2 cellular contexts compared by ENCODE assay signal in the genomic region with DNA sequence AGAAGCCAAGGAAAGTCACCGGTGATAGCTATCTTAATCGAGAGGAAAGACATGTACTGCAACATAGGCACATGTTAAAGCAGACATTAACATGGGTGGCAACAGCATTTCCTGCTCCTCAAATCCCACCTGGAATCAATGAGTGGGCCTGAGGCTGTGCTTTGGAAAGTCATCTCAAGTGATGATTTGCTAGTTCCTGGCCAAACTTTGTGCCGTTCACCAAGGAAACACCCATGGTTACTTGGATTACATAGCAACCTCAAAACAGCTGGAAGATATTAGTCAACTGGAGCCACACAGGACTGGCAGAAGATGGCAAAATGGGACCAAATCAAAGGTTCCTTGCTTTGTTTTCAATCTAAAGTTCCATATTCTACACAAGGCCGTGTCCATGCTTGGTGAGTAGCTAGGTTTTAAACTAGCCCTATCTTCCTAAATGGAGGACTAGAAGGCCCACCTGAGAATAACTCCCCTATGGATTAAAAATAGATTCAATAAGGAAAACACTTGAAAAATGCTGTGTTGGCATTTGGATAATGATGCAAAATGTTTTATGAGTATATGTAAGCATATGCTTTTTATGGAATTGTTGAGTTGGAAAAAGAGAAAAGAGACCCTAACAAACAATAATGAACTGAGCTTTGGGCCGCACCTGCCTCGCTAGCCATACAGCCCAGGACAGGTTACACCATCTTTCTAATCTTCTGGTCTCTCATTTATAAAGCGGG.
A peak's percentile ranks its signal among the peaks of the same experiment; 100 is the strongest.
TF ChIP-seq lines count a peak whose summit lies in the region.

No MANE protein-coding gene starts in this region.

TF ChIP-seq in IMR-90, 13 proteins besides CTCF, POLR2A, EP300 and RAD21:
- TF ChIP-seq CHD1 (IDR thresholded peaks at IDR 0.05; ENCODE audit: low read depth, low read length) (no peak), MAFK (IDR thresholded peaks at IDR 0.05; ENCODE audit: low read depth, low read length) (peak; percentile 65)
- TF ChIP-seq, protein P1, sequence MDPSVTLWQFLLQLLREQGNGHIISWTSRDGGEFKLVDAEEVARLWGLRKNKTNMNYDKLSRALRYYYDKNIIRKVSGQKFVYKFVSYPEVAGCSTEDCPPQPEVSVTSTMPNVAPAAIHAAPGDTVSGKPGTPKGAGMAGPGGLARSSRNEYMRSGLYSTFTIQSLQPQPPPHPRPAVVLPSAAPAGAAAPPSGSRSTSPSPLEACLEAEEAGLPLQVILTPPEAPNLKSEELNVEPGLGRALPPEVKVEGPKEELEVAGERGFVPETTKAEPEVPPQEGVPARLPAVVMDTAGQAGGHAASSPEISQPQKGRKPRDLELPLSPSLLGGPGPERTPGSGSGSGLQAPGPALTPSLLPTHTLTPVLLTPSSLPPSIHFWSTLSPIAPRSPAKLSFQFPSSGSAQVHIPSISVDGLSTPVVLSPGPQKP (IDR thresholded peaks at IDR 0.05; ENCODE audit: borderline replicate concordance, low read depth, low read length): no peak
TF ChIP-seq in IMR-90: peak in this region for 1.

TF ChIP-seq in WTC11, 78 proteins besides CTCF, POLR2A, EP300 and RAD21:
- TF ChIP-seq, protein P2, sequence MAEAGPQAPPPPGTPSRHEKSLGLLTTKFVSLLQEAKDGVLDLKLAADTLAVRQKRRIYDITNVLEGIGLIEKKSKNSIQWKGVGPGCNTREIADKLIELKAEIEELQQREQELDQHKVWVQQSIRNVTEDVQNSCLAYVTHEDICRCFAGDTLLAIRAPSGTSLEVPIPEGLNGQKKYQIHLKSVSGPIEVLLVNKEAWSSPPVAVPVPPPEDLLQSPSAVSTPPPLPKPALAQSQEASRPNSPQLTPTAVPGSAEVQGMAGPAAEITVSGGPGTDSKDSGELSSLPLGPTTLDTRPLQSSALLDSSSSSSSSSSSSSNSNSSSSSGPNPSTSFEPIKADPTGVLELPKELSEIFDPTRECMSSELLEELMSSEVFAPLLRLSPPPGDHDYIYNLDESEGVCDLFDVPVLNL (CRISPR knock-in tag; IDR thresholded peaks at IDR 0.05; ENCODE audit: borderline replicate concordance, low read depth): no peak
